Comparison of ENCODE assay signal across 8 cellular contexts in genomic region chr17:8060274-8060673, GRCh38. TPM values are rescaled to one million over a fixed set of nuclear protein-coding genes. Genes with fewer than 3 reads are reported as not detected.
DNase-seq lines count a peak whose midpoint lies in the region; ATAC-seq and TF ChIP-seq lines count a peak whose summit lies in the region.

No MANE protein-coding gene starts in this region.

- H3K4me1 ChIP-seq in NT2/D1 (ENCODE audit: insufficient read depth, insufficient read length) (no peaks in the 10 kb centered on the region), neural progenitor cell (peaks cover 21% of the 10 kb centered on the region), aorta (ENCODE audit: control insufficient read depth in 1 of 2, insufficient read depth in 2 of 2, low read length in 2 of 2) (no peaks in the 10 kb centered on the region)

- peaks cover 77% of the 10 kb centered on the region for H3K27me3 Mint-ChIP-seq in CD4-positive, alpha-beta T cell
- H3K27me3 Mint-ChIP-seq in activated T-cell treated with anti-CD3 and anti-CD28 coated beads, Interleukin-2, amount 50 U/mL, for 4 hours (ENCODE audit: low read depth) = peaks cover 68% of the 10 kb centered on the region
- H3K27me3 Mint-ChIP-seq in neural progenitor cell (ENCODE audit: insufficient read depth, low read depth) = peaks cover 54% of the 10 kb centered on the region

- POLR2A ChIA-PET in CD4-positive, alpha-beta T cell (lab: Charles Lee) = interaction anchor here (1.0 to 1.2 kb wide), 5 partner anchors 13 to 162 kb away, joined by 3 to 9 read pairs (median 3); partner anchors contain the start of gene BORCS6
- POLR2A ChIA-PET in HEK293T (lab: Yijun Ruan, JAX) = interaction anchor here (0.6 to 1.9 kb wide), 5 partner anchors 19 to 149 kb away, joined by 3 to 4 read pairs (median 3); partner anchors contain the start of gene TMEM107

- no peak overlapping the region for H3K27ac ChIP-seq in CD4-positive, alpha-beta T cell (ENCODE audit: low read depth, low read length)
- H3K27ac ChIP-seq in neural progenitor cell (no peak overlapping the region), aorta (ENCODE audit: low read depth in 1 of 2, low read length in 2 of 2) (no peak overlapping the region)

- H3K36me3 Mint-ChIP-seq in CD4-positive, alpha-beta T cell (ENCODE audit: low read depth) = no peaks in the 10 kb centered on the region
- no peaks in the 10 kb centered on the region for H3K36me3 Mint-ChIP-seq in activated T-cell treated with anti-CD3 and anti-CD28 coated beads, Interleukin-2, amount 50 U/mL, for 4 hours (ENCODE audit: insufficient read depth)
- no peaks in the 10 kb centered on the region for H3K36me3 Mint-ChIP-seq in neural progenitor cell

- no peak overlapping the region for H3K4me2 ChIP-seq in neural progenitor cell

- peaks cover 12% of the 10 kb centered on the region for H3F3A ChIP-seq in neural progenitor cell (ENCODE audit: low read depth)

- no peak overlapping the region for H3K4me3 Mint-ChIP-seq in CD4-positive, alpha-beta T cell
- no peak overlapping the region for H3K4me3 Mint-ChIP-seq in activated T-cell treated with anti-CD3 and anti-CD28 coated beads, Interleukin-2, amount 50 U/mL, for 4 hours
- no peak overlapping the region for H3K4me3 Mint-ChIP-seq in neural progenitor cell

- H3K9me3 Mint-ChIP-seq in CD4-positive, alpha-beta T cell = no peaks in the 10 kb centered on the region
- H3K9me3 Mint-ChIP-seq in activated T-cell treated with anti-CD3 and anti-CD28 coated beads, Interleukin-2, amount 50 U/mL, for 4 hours = no peaks in the 10 kb centered on the region
- H3K9me3 Mint-ChIP-seq in neural progenitor cell = no peaks in the 10 kb centered on the region

- H3K9ac ChIP-seq in NT2/D1 (ENCODE audit: insufficient read length, low read depth) = no peak overlapping the region
- no peak overlapping the region for H3K9ac ChIP-seq in neural progenitor cell

- H4K20me1 ChIP-seq in neural progenitor cell (ENCODE audit: low read depth) = peaks cover 8% of the 10 kb centered on the region

- CTCF ChIA-PET in CD4-positive, alpha-beta T cell (lab: Charles Lee) = interaction anchor here (0.7 to 5.0 kb wide), 17 partner anchors 9 to 725 kb away, joined by 3 to 59 read pairs (median 3); partner anchors contain the start of gene PER1
- CTCF ChIA-PET in HEK293T (lab: Yijun Ruan, JAX) = interaction anchor here (0.6 to 4.1 kb wide), 19 partner anchors 9 to 835 kb away, joined by 3 to 24 read pairs (median 4); partner anchors contain the start of gene ALOXE3

- peaks cover 58% of the 10 kb centered on the region for H3K27me3 ChIP-seq in CD4-positive, alpha-beta T cell (ENCODE audit: control insufficient read depth, insufficient read depth, low read length)
- H3K27me3 ChIP-seq in NT2/D1 (ENCODE audit: insufficient read depth, insufficient read length) (peaks cover 4% of the 10 kb centered on the region), neural progenitor cell (peaks cover 92% of the 10 kb centered on the region), aorta (ENCODE audit: control insufficient read depth in 1 of 2, insufficient read depth in 2 of 2, low read length in 1 of 2) (no peaks in the 10 kb centered on the region)

- H3K4me3 ChIP-seq in NT2/D1 (ENCODE audit: insufficient read length, low read depth) (no peak overlapping the region), fibroblast of pulmonary artery (replicated peaks; ENCODE audit: low read depth, low read length) (no peak overlapping the region), neural progenitor cell (no peak overlapping the region), aorta (ENCODE audit: low read length in 2 of 2) (no peak overlapping the region)

- H3K27ac Mint-ChIP-seq in CD4-positive, alpha-beta T cell = no peak overlapping the region
- H3K27ac Mint-ChIP-seq in neural progenitor cell = no peak overlapping the region

- H2AFZ ChIP-seq in neural progenitor cell (replicated peaks) = no peak overlapping the region

- intact Hi-C loops in CD4-positive, alpha-beta T cell (cut with DNase I, micrococcal nuclease) = loop anchor here (1.0 to 10.0 kb wide), 6 partner anchors 50 to 937 kb away; no protein-coding TSS in a partner anchor
- intact Hi-C loops in aorta (cut with DNase I) = loop anchor here in 1 of 2 donors (10.0 kb wide), 1 partner anchor 55 kb away; the partner anchor contains the start of gene ALOXE3

- H3K79me2 ChIP-seq in neural progenitor cell (ENCODE audit: low read depth) = no peaks in the 10 kb centered on the region

- no peaks in the 10 kb centered on the region for H3K4me1 Mint-ChIP-seq in CD4-positive, alpha-beta T cell (ENCODE audit: low read depth)
- peaks cover 19% of the 10 kb centered on the region for H3K4me1 Mint-ChIP-seq in activated T-cell treated with anti-CD3 and anti-CD28 coated beads, Interleukin-2, amount 50 U/mL, for 4 hours (ENCODE audit: low read depth)
- H3K4me1 Mint-ChIP-seq in neural progenitor cell = peaks cover 14% of the 10 kb centered on the region

- TF ChIP-seq CTCF in CD4-positive, alpha-beta T cell (IDR thresholded peaks at IDR 0.05) = peak; percentile 86
- TF ChIP-seq CTCF in fibroblast of pulmonary artery (IDR thresholded peaks at IDR 0.05; ENCODE audit: low read length, missing control alignments) = peak; percentile 56
- TF ChIP-seq CTCF in neural progenitor cell (IDR thresholded peaks at IDR 0.05) = peak; percentile 77

- DNase-seq in CD4-positive, alpha-beta T cell = peak in 9 of 10 experiments; percentile 26 to 56 (median 42)
- DNase-seq in HEK293T (ENCODE audit: extremely low spot score) (peak; percentile 79), NT2/D1 (ENCODE audit: low read depth, low spot score) (peak; percentile 46), fibroblast of pulmonary artery (ENCODE audit: low read depth) (peak; percentile 81), neural progenitor cell (ENCODE audit: low spot score) (peak; percentile 90), aorta (peak in 1 of 2 donors; percentile 38)
- peak; percentile 55 for DNase-seq in activated T-cell treated with anti-CD3 and anti-CD28 coated beads, Interleukin-2, amount 50 U/mL, for 4 hours

- H3K36me3 ChIP-seq in NT2/D1 (ENCODE audit: insufficient read depth, insufficient read length, low read length) (no peaks in the 10 kb centered on the region), neural progenitor cell (no peaks in the 10 kb centered on the region), aorta (ENCODE audit: control insufficient read depth in 1 of 2, insufficient read depth in 2 of 2, low read length in 1 of 2) (no peaks in the 10 kb centered on the region)

- ATAC-seq in CD4-positive, alpha-beta T cell (ENCODE audit: poor library complexity) = peak; percentile 58
- peak in 1 of 2 donors; percentile 69 for ATAC-seq in activated T-cell treated with anti-CD3 and anti-CD28 coated beads, Interleukin-2, amount 50 U/mL, for 4 hours
- peak; percentile 63 for ATAC-seq in aorta (ENCODE audit: low FRiP score)
- ATAC-seq in GM18907 (IDR thresholded peaks at IDR 0.05; ENCODE audit: unreplicated experiment) = no peak

- 6 to 7% methylated on average over 10 of the region's 10 CpGs for WGBS in aorta, 2 donors

- no peaks in the 10 kb centered on the region for H3K9me3 ChIP-seq in CD4-positive, alpha-beta T cell (ENCODE audit: control insufficient read depth, low read length)
- H3K9me3 ChIP-seq in NT2/D1 (ENCODE audit: insufficient read depth, low read length) (no peaks in the 10 kb centered on the region), neural progenitor cell (ENCODE audit: low read depth) (no peaks in the 10 kb centered on the region), aorta (ENCODE audit: control insufficient read depth, low read length) (no peaks in the 10 kb centered on the region)

TF ChIP-seq in HEK293T, 16 proteins besides CTCF, POLR2A, EP300 and RAD21:
- no peak for TF ChIP-seq ELF4 (IDR thresholded peaks at IDR 0.05)
- TF ChIP-seq HDGF (IDR thresholded peaks at IDR 0.05; ENCODE audit: borderline replicate concordance) = no peak
- TF ChIP-seq FOXM1 (IDR thresholded peaks at IDR 0.05; ENCODE audit: borderline replicate concordance) = no peak
- no peak for TF ChIP-seq FOXK2 (IDR thresholded peaks at IDR 0.05)
- TF ChIP-seq FOXA1 (IDR thresholded peaks at IDR 0.05) = no peak
- TF ChIP-seq SUZ12 (IDR thresholded peaks at IDR 0.05) = no peak
- TF ChIP-seq ZNF384 (IDR thresholded peaks at IDR 0.05) = no peak
- no peak for TF ChIP-seq LEF1 (IDR thresholded peaks at IDR 0.05; ENCODE audit: borderline replicate concordance)
- TF ChIP-seq NFRKB (IDR thresholded peaks at IDR 0.05) = no peak
- TF ChIP-seq, protein P1, sequence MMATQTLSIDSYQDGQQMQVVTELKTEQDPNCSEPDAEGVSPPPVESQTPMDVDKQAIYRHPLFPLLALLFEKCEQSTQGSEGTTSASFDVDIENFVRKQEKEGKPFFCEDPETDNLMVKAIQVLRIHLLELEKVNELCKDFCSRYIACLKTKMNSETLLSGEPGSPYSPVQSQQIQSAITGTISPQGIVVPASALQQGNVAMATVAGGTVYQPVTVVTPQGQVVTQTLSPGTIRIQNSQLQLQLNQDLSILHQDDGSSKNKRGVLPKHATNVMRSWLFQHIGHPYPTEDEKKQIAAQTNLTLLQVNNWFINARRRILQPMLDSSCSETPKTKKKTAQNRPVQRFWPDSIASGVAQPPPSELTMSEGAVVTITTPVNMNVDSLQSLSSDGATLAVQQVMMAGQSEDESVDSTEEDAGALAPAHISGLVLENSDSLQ (IDR thresholded peaks at IDR 0.05) = no peak
- no peak for TF ChIP-seq ARNT (IDR thresholded peaks at IDR 0.05)

RNA-seq across cellular contexts. Expression of gene ALOX15B, which starts 21.4 kb away (rescaled TPM):
- total RNA-seq in CD4-positive, alpha-beta T cell = not detected
- total RNA-seq in activated T-cell treated with anti-CD3 and anti-CD28 coated beads, Interleukin-2, amount 50 U/mL, for 4 hours = under 1 TPM in 1 of 3 donors, not detected in 2; 0.14 TPM
- total RNA-seq in neural progenitor cell (ENCODE audit: low replicate concordance) = 0.06 TPM in 1 of 2 replicates, not detected in the other
- 1 to 10 TPM in 1 of 2 donors, under 1 TPM in 1; 0.15 to 1.0 TPM for total RNA-seq in aorta
- polyA plus RNA-seq in aorta = 1 to 10 TPM in 1 of 2 donors, under 1 TPM in 1; 0.26 to 2.0 TPM

RNA-seq across cellular contexts. Expression of gene ALOX12B, which starts 27.2 kb away (rescaled TPM):
- total RNA-seq in CD4-positive, alpha-beta T cell = under 1 TPM in 1 of 2 experiments, not detected in 1; 0.41 TPM
- total RNA-seq in activated T-cell treated with anti-CD3 and anti-CD28 coated beads, Interleukin-2, amount 50 U/mL, for 4 hours = 1 to 10 TPM in 1 of 3 donors, under 1 TPM in 2; 0.81 to 1.6 (median 0.95) TPM
- total RNA-seq in neural progenitor cell (ENCODE audit: low replicate concordance) (0.28 TPM in 1 of 2 replicates, not detected in the other), aorta (not detected)
- under 1 TPM in 1 of 2 donors, not detected in 1; 0.25 TPM for polyA plus RNA-seq in aorta

RNA-seq across cellular contexts. Expression of gene GUCY2D, which starts 57.9 kb away (rescaled TPM):
- under 1 TPM in 1 of 2 experiments, not detected in 1; 0.06 TPM for total RNA-seq in CD4-positive, alpha-beta T cell
- under 1 TPM in 1 of 3 donors, not detected in 2; 0.46 TPM for total RNA-seq in activated T-cell treated with anti-CD3 and anti-CD28 coated beads, Interleukin-2, amount 50 U/mL, for 4 hours
- total RNA-seq in neural progenitor cell (ENCODE audit: low replicate concordance) (0.37 TPM in 1 of 2 replicates, not detected in the other), aorta (not detected)
- not detected for polyA plus RNA-seq in aorta

RNA-seq across cellular contexts. Expression of gene ALOXE3, which starts 58.0 kb away (rescaled TPM):
- total RNA-seq in CD4-positive, alpha-beta T cell = under 1 TPM; 0.81 to 0.91 TPM
- total RNA-seq in activated T-cell treated with anti-CD3 and anti-CD28 coated beads, Interleukin-2, amount 50 U/mL, for 4 hours = not detected
- not detected in 2 replicates for total RNA-seq in neural progenitor cell (ENCODE audit: low replicate concordance)
- total RNA-seq in aorta = not detected
- polyA plus RNA-seq in aorta = not detected
